Comparison of ENCODE assay signal across 8 cellular contexts in genomic region chr18:79393626-79394401, GRCh38. TPM values are rescaled to one million over a fixed set of nuclear protein-coding genes. Genes with fewer than 3 reads are reported as not detected.
DNase-seq lines count a peak whose midpoint lies in the region; ATAC-seq and TF ChIP-seq lines count a peak whose summit lies in the region.

No MANE protein-coding gene starts in this region.

- DNase-seq in GM03348 (ENCODE audit: low spot score) = peak; percentile 94
- DNase-seq in Jurkat, Clone E6-1 (ENCODE audit: low read depth, low spot score) = no peak
- DNase-seq in caudate nucleus (lab: John Stamatoyannopoulos, UW) = peak in 32 of 61 donors; percentile 21 to 84 (median 43)
- peak; percentile 88 for DNase-seq in iPS-NIHi11 (ENCODE audit: low spot score)
- DNase-seq in skeletal muscle cell (ENCODE audit: low read depth) = peak; percentile 31

- H3K4me2 ChIP-seq in SU-DHL-6 (ENCODE audit: low read depth, low read length, poor library complexity, severe bottlenecking) = peak overlapping the region; percentile 40

- TF ChIP-seq CTCF in SU-DHL-6 (IDR thresholded peaks at IDR 0.05; ENCODE audit: insufficient read depth, low read length, poor library complexity, severe bottlenecking) = no peak

- no peaks in the 10 kb centered on the region for H3K36me3 ChIP-seq in SU-DHL-6 (ENCODE audit: low read length)

- H3K27me3 ChIP-seq in SU-DHL-6 (ENCODE audit: low read length) = no peaks in the 10 kb centered on the region

- no peaks in the 10 kb centered on the region for H4K20me1 ChIP-seq in SU-DHL-6 (ENCODE audit: low read depth, low read length)

- peak overlapping the region; percentile 44 for H3K4me3 ChIP-seq in Jurkat, Clone E6-1 (ENCODE audit: low read length)
- H3K4me3 ChIP-seq in SU-DHL-6 (ENCODE audit: insufficient read depth, low read length, poor library complexity, severe bottlenecking) (peak overlapping the region; percentile 16), skeletal muscle cell (ENCODE audit: low read depth, low read length) (peak overlapping the region; percentile 47)

- no peaks in the 10 kb centered on the region for H3K9me3 ChIP-seq in SU-DHL-6 (ENCODE audit: insufficient read depth, low read length)

- ATAC-seq in HG03457 (IDR thresholded peaks at IDR 0.05; ENCODE audit: unreplicated experiment) (no peak), GM21529 (IDR thresholded peaks at IDR 0.05; ENCODE audit: unreplicated experiment) (no peak)

- peak overlapping the region; percentile 38 for H3K9ac ChIP-seq in SU-DHL-6 (ENCODE audit: low read length)

- no peaks in the 10 kb centered on the region; the same call in 1 of the 2 replicates for H3K79me2 ChIP-seq in SU-DHL-6 (ENCODE audit: insufficient read depth, low read length)

- peaks cover 17% of the 10 kb centered on the region for H3F3A ChIP-seq in SU-DHL-6 (ENCODE audit: insufficient read depth)

- H2AFZ ChIP-seq in SU-DHL-6 (ENCODE audit: low read depth, low read length, severe bottlenecking) = no peak overlapping the region

- no peak overlapping the region for H3K27ac ChIP-seq in SU-DHL-6 (ENCODE audit: low read depth, low read length)
- H3K27ac ChIP-seq in caudate nucleus (ENCODE audit: low read depth, low read length) = peak overlapping the region; percentile 52

- no peaks in the 10 kb centered on the region for H3K9me2 ChIP-seq in SU-DHL-6 (replicated peaks; ENCODE audit: insufficient read depth, low read length)

RNA-seq across cellular contexts. Expression of gene NFATC1, which starts 1.9 kb away (rescaled TPM):
- 21.7 TPM for polyA plus RNA-seq in Jurkat, Clone E6-1 (2012; ENCODE audit: insufficient read depth, insufficient read length)
